23 cellular contexts compared by ENCODE assay signal in the genomic region with DNA sequence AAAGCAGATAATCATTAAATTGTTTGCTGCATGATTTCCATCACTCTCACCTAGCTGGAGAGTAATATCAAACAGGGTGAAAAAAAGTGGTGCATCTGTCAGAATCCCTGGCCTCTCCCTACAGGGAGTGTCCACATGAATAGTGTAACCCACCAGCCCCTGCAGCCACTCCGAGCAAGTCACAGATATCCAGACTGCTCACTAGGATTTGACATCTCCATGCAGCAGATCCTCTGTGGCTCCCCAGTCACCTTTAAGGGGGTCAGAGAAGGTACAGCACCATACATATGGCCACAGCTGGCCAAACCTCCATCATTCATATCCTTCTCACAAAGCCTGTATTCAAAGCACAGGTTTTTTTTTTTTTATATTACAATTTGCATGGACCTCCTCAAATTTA.
"Had no signal": no experiment of that assay in that cellular context is flagged by ENCODE, and none has a peak within 500 bp of the region (broad histone marks: within the 10 kb centered on the region; RNA-seq: fewer than 3 reads in every experiment).

No MANE protein-coding gene starts in this region.

- H3K9me3 Mint-ChIP-seq: activated CD8-positive, alpha-beta T cell treated with anti-CD3 and anti-CD28 coated beads for 36 hours; activated naive CD8-positive, alpha-beta T cell treated with anti-CD3 and anti-CD28 coated beads, Interleukin-2, amount 10 ng/mL, durations not matched to agents 7 days and 5 days; activated T-helper 1 cell treated with anti-CD3 and anti-CD28 coated beads, Interleukin-12 subunit alpha, Interleukin-12 subunit beta, Interleukin-2, Interleukin-4 antibody, amounts not matched to agents 30 ng/mL and 10 ng/mL and 1 ng/mL, durations not matched to agents 14 hours and 24 hours and 36 hours had no signal

- H3K27me3 ChIP-seq: adrenal gland, breast epithelium, MG63 had no signal

- H3K4me3 Mint-ChIP-seq: activated CD8-positive, alpha-beta T cell treated with anti-CD3 and anti-CD28 coated beads for 36 hours; activated naive CD8-positive, alpha-beta T cell treated with anti-CD3 and anti-CD28 coated beads, Interleukin-2, amount 10 ng/mL, durations not matched to agents 7 days and 5 days; activated T-helper 1 cell treated with anti-CD3 and anti-CD28 coated beads, Interleukin-12 subunit alpha, Interleukin-12 subunit beta, Interleukin-2, Interleukin-4 antibody, amounts not matched to agents 30 ng/mL and 10 ng/mL and 1 ng/mL, durations not matched to agents 14 hours and 24 hours and 36 hours had no signal

- H3K9me3 ChIP-seq: adrenal gland, breast epithelium, MG63 had no signal

- ATAC-seq: activated CD4-positive, CD25-positive, alpha-beta regulatory T cell treated with anti-CD3 and anti-CD28 coated beads, Interleukin-2, amount 50 U/mL, for 24 hours; activated CD8-positive, alpha-beta T cell treated with anti-CD3 and anti-CD28 coated beads for 36 hours had no signal

- H3K4me1 ChIP-seq: adrenal gland, breast epithelium had no signal

- H3K4me3 ChIP-seq: adrenal gland, breast epithelium, MG63 had no signal

- DNase-seq: activated CD4-positive, alpha-beta T cell treated with anti-CD3 and anti-CD28 coated beads for 4 hours; activated CD8-positive, alpha-beta memory T cell treated with anti-CD3 and anti-CD28 coated beads, Interleukin-2, amount 50 U/mL, for 4 hours; activated CD8-positive, alpha-beta T cell treated with anti-CD3 and anti-CD28 coated beads for 36 hours; activated effector memory CD4-positive, alpha-beta T cell treated with Interleukin-2 at 50 U/mL for 16 hours; activated naive CD4-positive, alpha-beta T cell; activated naive CD8-positive, alpha-beta T cell treated with anti-CD3 and anti-CD28 coated beads, Interleukin-2, amount 10 ng/mL, durations not matched to agents 7 days and 5 days; adrenal gland; anterior cingulate cortex; caudate nucleus; MG63; MV-4-11; NCI-H1092 treated with DMSO at 0.1 percent for 48 hours; NCI-H1417 treated with DMSO at 0.1 percent for 48 hours; NCI-H1694; NCI-H2029; NCI-H345; NCI-H510A; NCI-H526 treated with DMSO at 0.1 percent for 48 hours; SIG-M5; T-helper 1 cell had no signal

- H3K27me3 Mint-ChIP-seq: activated CD8-positive, alpha-beta T cell treated with anti-CD3 and anti-CD28 coated beads for 36 hours; activated naive CD8-positive, alpha-beta T cell treated with anti-CD3 and anti-CD28 coated beads, Interleukin-2, amount 10 ng/mL, durations not matched to agents 7 days and 5 days had no signal

- H3K27ac ChIP-seq: adrenal gland, breast epithelium had no signal

- H3K36me3 ChIP-seq: adrenal gland, breast epithelium, MG63 had no signal

- H3K27ac Mint-ChIP-seq: activated CD8-positive, alpha-beta T cell treated with anti-CD3 and anti-CD28 coated beads for 36 hours; activated naive CD8-positive, alpha-beta T cell treated with anti-CD3 and anti-CD28 coated beads, Interleukin-2, amount 10 ng/mL, durations not matched to agents 7 days and 5 days; activated T-helper 1 cell treated with anti-CD3 and anti-CD28 coated beads, Interleukin-12 subunit alpha, Interleukin-12 subunit beta, Interleukin-2, Interleukin-4 antibody, amounts not matched to agents 30 ng/mL and 10 ng/mL and 1 ng/mL, durations not matched to agents 14 hours and 24 hours and 36 hours had no signal
